In genomic region chr12:117968826-117969659, GRCh38 we compare ENCODE assay signal across 8 cellular contexts. TPM values are rescaled to one million over a fixed set of nuclear protein-coding genes. Genes with fewer than 3 reads are reported as not detected.
DNase-seq lines count a peak whose midpoint lies in the region; ATAC-seq, FAIRE-seq and TF ChIP-seq lines count a peak whose summit lies in the region.

TSS of gene KSR2 (minus strand) at chr12:117968990. CDS start at chr12:117968255, 735 bp downstream.

- POLR2A ChIA-PET in A549 (lab: Yijun Ruan, JAX), result no interaction called here

- no peak for TF ChIP-seq EP300 in A549 (IDR thresholded peaks at IDR 0.05)

- peaks cover 6% of the 10 kb centered on the region for H3K4me1 Mint-ChIP-seq in activated T-helper 1 cell treated with anti-CD3 and anti-CD28 coated beads, Interleukin-12 subunit alpha, Interleukin-12 subunit beta, Interleukin-2, Interleukin-4 antibody, amounts not matched to agents 30 ng/mL and 10 ng/mL and 1 ng/mL, durations not matched to agents 14 hours and 24 hours and 36 hours (ENCODE audit: low read depth)

- no peaks in the 10 kb centered on the region for H3K36me3 ChIP-seq in psoas muscle (ENCODE audit: insufficient read depth in 1 of 2, low read depth in 1 of 2)

- H3K4me3 ChIP-seq in A549 (peak within 1 kb of the TSS; percentile 80), psoas muscle (peak within 1 kb of the TSS; percentile 31)

- H3K9me3 ChIP-seq in A549 (peaks cover 27% of the 10 kb centered on the region; the same call in 2 of the 3 replicates), psoas muscle (peaks cover 4% of the 10 kb centered on the region)

- H3K36me3 Mint-ChIP-seq in activated T-helper 1 cell treated with anti-CD3 and anti-CD28 coated beads, Interleukin-12 subunit alpha, Interleukin-12 subunit beta, Interleukin-2, Interleukin-4 antibody, amounts not matched to agents 30 ng/mL and 10 ng/mL and 1 ng/mL, durations not matched to agents 14 hours and 24 hours and 36 hours (ENCODE audit: low read depth), result no peaks in the 10 kb centered on the region

- H3K27ac ChIP-seq in A549 (peak within 1 kb of the TSS; percentile 77 to 89), psoas muscle (no peak within 1 kb of the TSS)

- H3K27me3 Mint-ChIP-seq in activated T-helper 1 cell treated with anti-CD3 and anti-CD28 coated beads, Interleukin-12 subunit alpha, Interleukin-12 subunit beta, Interleukin-2, Interleukin-4 antibody, amounts not matched to agents 30 ng/mL and 10 ng/mL and 1 ng/mL, durations not matched to agents 14 hours and 24 hours and 36 hours (ENCODE audit: insufficient read depth), result peaks cover 46% of the 10 kb centered on the region

- peak; percentile 26; the same call in 1 of the 2 replicates for TF ChIP-seq POLR2A in A549 (IDR thresholded peaks at IDR 0.05; ENCODE audit: low read length)

- peak within 1 kb of the TSS; percentile 95 for H3K4me2 ChIP-seq in A549

- intact Hi-C loops in activated T-helper 1 cell treated with anti-CD3 and anti-CD28 coated beads, Interleukin-12 subunit alpha, Interleukin-12 subunit beta, Interleukin-2, Interleukin-4 antibody, amounts not matched to agents 30 ng/mL and 10 ng/mL and 1 ng/mL, durations not matched to agents 14 hours and 24 hours and 36 hours (cut with micrococcal nuclease), result loop anchor here (2.0 to 5.0 kb wide), 2 partner anchors 48 to 88 kb away; partner anchors contain the start of gene RFC5
- intact Hi-C loops in psoas muscle (cut with DNase I), result no loop called here

- H3K27ac Mint-ChIP-seq in activated T-helper 1 cell treated with anti-CD3 and anti-CD28 coated beads, Interleukin-12 subunit alpha, Interleukin-12 subunit beta, Interleukin-2, Interleukin-4 antibody, amounts not matched to agents 30 ng/mL and 10 ng/mL and 1 ng/mL, durations not matched to agents 14 hours and 24 hours and 36 hours, result peak within 1 kb of the TSS; percentile 64

- no peak for TF ChIP-seq RAD21 in A549 (conservative IDR thresholded peaks at IDR 0.05 in 1 of 2, IDR thresholded peaks at IDR 0.05 in 1 of 2)

- CTCF ChIA-PET in A549 (lab: Yijun Ruan, JAX), result interaction anchor here (0.6 kb wide), 1 partner anchor 114 kb away, joined by 3 read pairs; no protein-coding TSS in a partner anchor

- TF ChIP-seq CTCF in A549 (IDR thresholded peaks at IDR 0.05) (no peak), psoas muscle (IDR thresholded peaks at IDR 0.05) (no peak)

- FAIRE-seq in A549 (lab: Jason Lieb, UNC), result no peak

- DNase-seq in A549 (ENCODE audit: low read depth in 1 of 2, low spot score in 1 of 2), result peak; percentile 66 to 72
- DNase-seq in NCI-H748 treated with DMSO at 0.1 percent for 48 hours (lab: John Stamatoyannopoulos, UW), result peak; percentile 93
- peak; percentile 15 for DNase-seq in activated T-helper 1 cell treated with anti-CD3 and anti-CD28 coated beads, Interleukin-12 subunit alpha, Interleukin-12 subunit beta, Interleukin-2, Interleukin-4 antibody, amounts not matched to agents 30 ng/mL and 10 ng/mL and 1 ng/mL, durations not matched to agents 14 hours and 24 hours and 36 hours (ENCODE audit: low spot score)
- peak; percentile 7 for DNase-seq in globus pallidus (ENCODE audit: low spot score)
- peak in 1 of 2 donors; percentile 12 for DNase-seq in psoas muscle
- no peak for DNase-seq in OCI-M2 (lab: John Stamatoyannopoulos, UW; ENCODE audit: unreplicated experiment)

- WGBS in A549 (ENCODE audit: missing lambda C conversion rate), result 3% methylated on average over 37 of the region's 86 CpGs
- WGBS in psoas muscle, 3 donors, result 0 to 1% (median 1%) methylated on average over 57 to 86 of the region's 86 CpGs

- H3K9me3 Mint-ChIP-seq in activated T-helper 1 cell treated with anti-CD3 and anti-CD28 coated beads, Interleukin-12 subunit alpha, Interleukin-12 subunit beta, Interleukin-2, Interleukin-4 antibody, amounts not matched to agents 30 ng/mL and 10 ng/mL and 1 ng/mL, durations not matched to agents 14 hours and 24 hours and 36 hours, result peaks cover 18% of the 10 kb centered on the region

- H3K27me3 ChIP-seq in psoas muscle (ENCODE audit: insufficient read depth in 3 of 3, low read length in 2 of 3), result peaks cover 0 to 49% (median 16%) of the 10 kb centered on the region in 3 donors

- H3K4me1 ChIP-seq in A549 (peaks cover 5% of the 10 kb centered on the region; the same call in 2 of the 3 replicates), psoas muscle (no peaks in the 10 kb centered on the region)

- H3K4me3 Mint-ChIP-seq in activated T-helper 1 cell treated with anti-CD3 and anti-CD28 coated beads, Interleukin-12 subunit alpha, Interleukin-12 subunit beta, Interleukin-2, Interleukin-4 antibody, amounts not matched to agents 30 ng/mL and 10 ng/mL and 1 ng/mL, durations not matched to agents 14 hours and 24 hours and 36 hours, result peak within 1 kb of the TSS; percentile 80

- ATAC-seq in A549, result peak; percentile 89 to 91
- peak; percentile 82 for ATAC-seq in GM18519 (IDR thresholded peaks at IDR 0.05; ENCODE audit: low FRiP score, unreplicated experiment)
- peak; percentile 72 for ATAC-seq in HG03354 (IDR thresholded peaks at IDR 0.05; ENCODE audit: poor library complexity, severe bottlenecking, unreplicated experiment)
- ATAC-seq in psoas muscle, result no peak

TF ChIP-seq in A549, 52 proteins besides CTCF, POLR2A, EP300 and RAD21:
- TF ChIP-seq NR3C1 (IDR thresholded peaks at IDR 0.05), result no peak
- TF ChIP-seq JUN (IDR thresholded peaks at IDR 0.05), result 0 out of 5 replicates have a peak, but pooled peaks of 1 of the 2 experiments have one; percentile 15
- peak; percentile 80 for TF ChIP-seq PBX3 (IDR thresholded peaks at IDR 0.05)
- no peak for TF ChIP-seq ZC3H11A (IDR thresholded peaks at IDR 0.05)
- 0 out of 2 replicates have a peak, but pooled peaks have one; percentile 20 for TF ChIP-seq MAX (IDR thresholded peaks at IDR 0.05)
- peak; percentile 84 for TF ChIP-seq CHD2 (IDR thresholded peaks at IDR 0.05; ENCODE audit: low read length, partially characterized antibody)
- peak in 1 of 2 experiments; percentile 28; a peak in 1 of 4 replicates for TF ChIP-seq CEBPB (IDR thresholded peaks at IDR 0.05)
- peak; percentile 85 for TF ChIP-seq REST (IDR thresholded peaks at IDR 0.05)
- no peak for TF ChIP-seq EHMT2 (IDR thresholded peaks at IDR 0.05; ENCODE audit: low read depth)
- peak; percentile 40; the same call in 1 of the 2 replicates for TF ChIP-seq PHF8 (IDR thresholded peaks at IDR 0.05; ENCODE audit: borderline replicate concordance, low read depth)
TF ChIP-seq in A549: peak in this region for 7.

RNA-seq across cellular contexts. Expression of gene KSR2, which starts in this region (rescaled TPM):
- 1.2 and 1.7 TPM in 2 replicates for polyA plus RNA-seq in A549 (2011; rRNA removed)
- polyA plus RNA-seq in A549 (2012; cell fraction: cytosol; rRNA removed), result 0.22 and 0.34 TPM in 2 replicates
- 0.29 and 0.53 TPM in 2 replicates for polyA plus RNA-seq in A549 (2012; cell fraction: nucleus; rRNA removed)
- polyA plus RNA-seq in A549 (2017; fragmentation: RNase III; extraction: RNeasy Plus Mini Kit Qiagen cat#74134 plus additional on column Dnase treatment), result 0.33 to 0.55 TPM (median 0.37 TPM) in 3 replicates
- 2.9 and 3.1 TPM in 2 replicates for polyA minus RNA-seq in A549 (2011; rRNA and poly(A)+ RNA removed)
- total RNA-seq in activated T-helper 1 cell treated with anti-CD3 and anti-CD28 coated beads, Interleukin-12 subunit alpha, Interleukin-12 subunit beta, Interleukin-2, Interleukin-4 antibody, amounts not matched to agents 30 ng/mL and 10 ng/mL and 1 ng/mL, durations not matched to agents 14 hours and 24 hours and 36 hours, result 0.02 and 0.08 TPM in 2 replicates
- total RNA-seq in psoas muscle, result under 1 TPM in 2 of 4 donors, not detected in 2; 0.02 to 0.04 TPM
- polyA plus RNA-seq in psoas muscle, result under 1 TPM; under 0.01 to 0.03 (median 0.01) TPM

Comparison
In these comparisons a context has a peak if more than half of its experiments do, and no peak if none do; other contexts are left out.
1. Peak in DNase-seq in activated T-helper 1 cell treated with anti-CD3 and anti-CD28 coated beads, Interleukin-12 subunit alpha, Interleukin-12 subunit beta, Interleukin-2, Interleukin-4 antibody, amounts not matched to agents 30 ng/mL and 10 ng/mL and 1 ng/mL, durations not matched to agents 14 hours and 24 hours and 36 hours; RNA of the gene not detected or under 1 TPM.
2. ATAC-seq: peak in A549 (2 of 2), GM18519 (single experiment) and HG03354 (single experiment); none in psoas muscle (0 of 4).